15 cellular contexts compared by ENCODE assay signal in the genomic region with DNA sequence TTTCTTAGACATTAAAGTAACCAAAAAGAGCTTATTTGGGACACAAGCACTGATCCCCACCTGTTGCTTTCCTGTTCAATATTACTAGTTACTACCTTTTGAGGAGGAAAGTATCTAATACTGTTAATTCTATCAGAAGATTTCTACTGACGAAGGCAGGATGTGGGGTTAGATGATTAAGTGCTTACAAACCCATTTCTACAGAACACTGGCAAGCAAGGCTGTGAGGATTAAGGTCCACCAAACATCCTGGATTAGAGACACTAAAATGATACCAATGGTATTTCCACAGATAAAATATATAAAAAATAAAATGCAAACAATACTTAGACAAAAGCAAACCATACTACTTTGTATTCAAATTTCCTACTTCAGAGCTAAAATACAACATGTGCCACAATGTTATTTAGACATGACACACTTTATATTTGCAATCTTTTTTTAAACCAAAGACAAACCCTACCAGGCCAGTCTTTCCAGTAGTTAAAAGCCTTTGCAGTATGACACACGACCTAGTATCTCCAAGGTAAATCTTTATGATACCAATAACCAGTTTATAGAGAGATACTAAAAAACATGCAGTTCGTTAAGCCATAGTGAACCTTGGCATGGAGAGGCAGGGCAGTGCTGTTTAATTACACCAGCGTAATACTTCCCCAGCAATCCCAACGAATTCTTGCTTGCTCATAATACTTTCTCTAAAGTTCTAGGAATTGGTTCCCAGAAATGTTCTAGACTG.
DNase-seq lines count a peak whose midpoint lies in the region; TF ChIP-seq lines count a peak whose summit lies in the region.
"Had no signal": no experiment of that assay in that cellular context is flagged by ENCODE, and none has a peak within 500 bp of the region (broad histone marks: within the 10 kb centered on the region; RNA-seq: fewer than 3 reads in every experiment).

No MANE protein-coding gene starts in this region.

- no peaks in the 10 kb centered on the region for H3K9me3 ChIP-seq in Peyer's patch
- H3K9me3 ChIP-seq in prostate gland = no peaks in the 10 kb centered on the region

- peak overlapping the region in 3 of 4 donors; percentile 47 to 79 (median 67) for H3K27ac ChIP-seq in Peyer's patch
- H3K27ac ChIP-seq in prostate gland = no peak overlapping the region

- H3K36me3 ChIP-seq in Peyer's patch (no peaks in the 10 kb centered on the region), prostate gland (no peaks in the 10 kb centered on the region)

- no peak for TF ChIP-seq CTCF in Peyer's patch (IDR thresholded peaks at IDR 0.05)
- TF ChIP-seq CTCF in fibroblast of villous mesenchyme (IDR thresholded peaks at IDR 0.05; ENCODE audit: insufficient read depth, low read depth, low read length) = no peak
- TF ChIP-seq CTCF in prostate gland (IDR thresholded peaks at IDR 0.05) = no peak

- H3K27me3 ChIP-seq in Peyer's patch (no peaks in the 10 kb centered on the region), prostate gland (replicated peaks; ENCODE audit: insufficient read depth) (no peaks in the 10 kb centered on the region)

- H3K4me3 ChIP-seq in Peyer's patch = no peak overlapping the region
- H3K4me3 ChIP-seq in fibroblast of villous mesenchyme (ENCODE audit: low read depth, low read length) = no peak overlapping the region
- no peak overlapping the region for H3K4me3 ChIP-seq in prostate gland
- H3K4me3 ChIP-seq: K562 had no signal

- intact Hi-C loops in prostate gland (cut with DNase I) = no loop called here

- peaks cover 0 to 20% (median 0%) of the 10 kb centered on the region in 4 donors for H3K4me1 ChIP-seq in Peyer's patch
- peaks cover 7% of the 10 kb centered on the region for H3K4me1 ChIP-seq in prostate gland (replicated peaks)

- DNase-seq in HCEC 1CT (peak; percentile 49), Peyer's patch (peak in 1 of 3 donors; percentile 71), fibroblast of villous mesenchyme (ENCODE audit: low read depth) (peak; percentile 51), prostate gland (ENCODE audit: low spot score) (peak; percentile 68), NCI-H128 (lab: John Stamatoyannopoulos, UW; ENCODE audit: unreplicated experiment) (no peak), cerebellum (ENCODE audit: low spot score) (no peak), T1000 (lab: John Stamatoyannopoulos, UW) (no peak)
- no peak for DNase-seq in effector CD8-positive, alpha-beta T cell (lab: John Stamatoyannopoulos, UW)
- DNase-seq: AML-193; Calu3; CD4-positive, CD25-positive, alpha-beta regulatory T cell; NCI-H1092; NCI-H1694; SIG-M5 had no signal

- 34% methylated on average over 5 of the region's 5 CpGs for whole genome bisulfite sequencing in prostate gland

- no peak for TF ChIP-seq POLR2A in Peyer's patch (IDR thresholded peaks at IDR 0.05)
- TF ChIP-seq POLR2A in prostate gland (IDR thresholded peaks at IDR 0.05) = no peak

Comparison
In these comparisons a context has a peak if more than half of its experiments do, and no peak if none do; other contexts are left out.
1. DNase-seq: peak in HCEC 1CT (single experiment), fibroblast of villous mesenchyme (single experiment) and prostate gland (single experiment); none in NCI-H128 (single experiment), cerebellum (single experiment), T1000 (single experiment) and effector CD8-positive, alpha-beta T cell (single experiment).
2. H3K27ac ChIP-seq: peak in Peyer's patch (3 of 4); none in prostate gland (0 of 2).